Comparison of ENCODE assay signal across 14 cellular contexts in the genomic region with DNA sequence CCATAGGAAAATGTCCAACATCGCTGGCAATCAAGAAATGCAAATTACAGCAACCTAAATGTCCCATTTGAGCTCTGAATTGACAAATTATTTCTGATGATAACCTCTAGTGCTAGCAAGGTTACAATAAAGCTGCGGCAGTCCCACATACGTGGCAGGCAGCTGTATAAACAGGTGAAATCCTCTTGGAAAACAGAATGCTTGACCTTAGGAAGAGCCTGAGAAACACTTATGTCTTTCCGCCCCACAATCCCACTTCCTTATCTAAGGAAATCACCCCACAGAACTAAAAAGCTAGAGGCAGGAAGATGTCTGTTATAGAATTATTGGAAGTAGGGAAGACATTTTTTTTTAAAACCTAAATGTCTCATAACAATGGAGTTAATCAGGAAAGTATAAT.
DNase-seq lines count a peak whose midpoint lies in the region; ATAC-seq and TF ChIP-seq lines count a peak whose summit lies in the region.
"Had no signal": no experiment of that assay in that cellular context is flagged by ENCODE, and none has a peak within 500 bp of the region (broad histone marks: within the 10 kb centered on the region; RNA-seq: fewer than 3 reads in every experiment).

No MANE protein-coding gene starts in this region.

- no peaks in the 10 kb centered on the region for H3K9me3 Mint-ChIP-seq in activated naive CD8-positive, alpha-beta T cell treated with anti-CD3 and anti-CD28 coated beads for 36 hours
- H3K9me3 Mint-ChIP-seq: CD4-positive, CD25-positive, alpha-beta regulatory T cell had no signal

- intact Hi-C loops in dorsolateral prefrontal cortex (cut with DNase I): loop anchor here in 1 of 2 donors (5.0 kb wide), 1 partner anchor 73 kb away; no protein-coding TSS in a partner anchor
- intact Hi-C loops in left lung (cut with DNase I): no loop called here

- H3K4me1 Mint-ChIP-seq in activated naive CD8-positive, alpha-beta T cell treated with anti-CD3 and anti-CD28 coated beads for 36 hours: no peaks in the 10 kb centered on the region

- no peak overlapping the region for H3K4me3 Mint-ChIP-seq in activated naive CD8-positive, alpha-beta T cell treated with anti-CD3 and anti-CD28 coated beads for 36 hours
- H3K4me3 Mint-ChIP-seq: CD4-positive, CD25-positive, alpha-beta regulatory T cell had no signal

- peaks cover 3% of the 10 kb centered on the region for H3K36me3 Mint-ChIP-seq in activated naive CD8-positive, alpha-beta T cell treated with anti-CD3 and anti-CD28 coated beads for 36 hours

- H3K27ac ChIP-seq in dorsolateral prefrontal cortex (peak overlapping the region in 37 of 59 donors; percentile 2 to 100 (median 64)), left lung (no peak overlapping the region)

- peaks cover 0 to 69% of the 10 kb centered on the region in 2 donors for H3K36me3 ChIP-seq in left lung

- no peaks in the 10 kb centered on the region for H3K4me1 ChIP-seq in left lung

- DNase-seq in DMS53 (lab: John Stamatoyannopoulos, UW) (peak; percentile 72), NCI-H510A treated with DMSO at 0.1 percent for 48 hours (lab: John Stamatoyannopoulos, UW) (peak; percentile 64), dorsolateral prefrontal cortex (peak in 1 of 10 donors; percentile 9), pulmonary artery endothelial cell (ENCODE audit: low read depth, low spot score) (peak; percentile 66), left lung (no peak)
- DNase-seq in activated naive CD8-positive, alpha-beta T cell treated with anti-CD3 and anti-CD28 coated beads for 36 hours: no peak
- DNase-seq: CD4-positive, CD25-positive, alpha-beta regulatory T cell; DMS79 treated with DMSO at 0.1 percent for 48 hours; MV-4-11; NCI-H1436; NCI-H2081; NCI-H82; SIG-M5 had no signal

- no peaks in the 10 kb centered on the region for H3K27me3 ChIP-seq in dorsolateral prefrontal cortex
- H3K27me3 ChIP-seq in left lung: no peaks in the 10 kb centered on the region

- no peaks in the 10 kb centered on the region for H3K9me3 ChIP-seq in left lung

- no peak overlapping the region for H3K4me3 ChIP-seq in dorsolateral prefrontal cortex
- no peak overlapping the region for H3K4me3 ChIP-seq in left lung

- no peaks in the 10 kb centered on the region for H3K27me3 Mint-ChIP-seq in activated naive CD8-positive, alpha-beta T cell treated with anti-CD3 and anti-CD28 coated beads for 36 hours
- H3K27me3 Mint-ChIP-seq: CD4-positive, CD25-positive, alpha-beta regulatory T cell had no signal

- no peak for ATAC-seq in HG02610 (IDR thresholded peaks at IDR 0.05; ENCODE audit: unreplicated experiment)
- no peak for ATAC-seq in left lung

- H3K27ac Mint-ChIP-seq in activated naive CD8-positive, alpha-beta T cell treated with anti-CD3 and anti-CD28 coated beads for 36 hours: no peak overlapping the region

- TF ChIP-seq CTCF in dorsolateral prefrontal cortex (IDR thresholded peaks at IDR 0.05 in 54 of 56, conservative IDR thresholded peaks at IDR 0.05 in 2 of 56; ENCODE audit: low read depth in 1 of 56, partially characterized antibody in 56 of 56) (no peak), left lung (IDR thresholded peaks at IDR 0.05) (no peak)

Comparison
In these comparisons a context has a peak if more than half of its experiments do, and no peak if none do; other contexts are left out.
1. DNase-seq: peak in DMS53 (single experiment), NCI-H510A treated with DMSO at 0.1 percent for 48 hours (single experiment) and pulmonary artery endothelial cell (single experiment); none in activated naive CD8-positive, alpha-beta T cell treated with anti-CD3 and anti-CD28 coated beads for 36 hours (single experiment) and left lung (0 of 2).
2. H3K27ac ChIP-seq: peak in dorsolateral prefrontal cortex (37 of 59); none in left lung (0 of 2).